13 cellular contexts compared by ENCODE assay signal in the genomic region with DNA sequence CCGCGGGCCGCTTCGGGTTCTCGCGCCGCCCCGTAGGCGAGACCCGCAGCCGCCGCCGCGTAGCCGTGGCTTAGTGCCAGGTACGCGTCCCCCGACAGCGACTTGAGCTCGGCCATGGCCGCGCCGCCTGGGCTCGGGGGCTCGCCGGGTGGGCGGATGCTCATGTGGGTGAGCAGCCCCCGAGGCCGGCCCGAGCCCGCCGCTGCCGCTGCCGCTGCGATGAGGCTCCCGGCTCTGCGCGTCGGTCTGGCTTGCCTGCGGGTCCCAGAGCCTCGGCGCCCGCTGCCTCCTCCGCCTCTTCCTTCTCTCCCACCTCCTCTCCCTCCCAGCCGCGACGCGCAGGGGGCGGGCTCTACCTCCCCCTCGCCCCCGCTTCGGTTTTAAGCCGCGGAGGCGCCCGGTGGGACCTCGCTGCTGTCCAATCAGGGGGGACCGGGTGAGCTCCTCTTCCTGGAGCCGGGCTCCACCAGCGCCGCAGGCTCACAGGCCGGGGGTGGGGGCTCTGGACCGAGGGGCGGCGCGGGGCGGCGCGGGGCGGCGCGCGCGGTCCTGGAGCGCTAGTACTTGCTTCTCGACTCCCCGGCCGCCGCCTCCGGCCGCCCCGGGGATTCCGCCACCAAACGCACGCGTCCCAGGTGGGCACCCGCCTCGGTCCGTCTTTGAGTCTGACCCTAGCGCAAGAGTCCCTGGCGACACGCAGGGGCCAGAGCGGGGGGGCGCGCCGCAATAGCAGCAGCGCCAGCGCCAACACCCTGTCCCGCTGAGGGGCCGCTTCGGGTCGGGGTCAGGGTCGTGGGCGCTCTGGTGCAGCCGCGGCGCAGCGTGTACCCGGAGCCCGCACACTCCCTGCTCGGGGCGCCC. TPM values are rescaled to one million over a fixed set of nuclear protein-coding genes. Genes with fewer than 3 reads are reported as not detected.
DNase-seq lines count a peak whose midpoint lies in the region; ATAC-seq, FAIRE-seq and TF ChIP-seq lines count a peak whose summit lies in the region.
"Had no signal": no experiment of that assay in that cellular context is flagged by ENCODE, and none has a peak within 500 bp of the region (broad histone marks: within the 10 kb centered on the region; RNA-seq: fewer than 3 reads in every experiment).

A gene (minus strand): TSS at position 354 of the 861 bp plus-strand sequence. CDS start 190 bp downstream, at position 164.

- H3K9me3 Mint-ChIP-seq in T-cell (no peaks in the 10 kb centered on the region), progenitor cell of endocrine pancreas (ENCODE audit: low read depth) (no peaks in the 10 kb centered on the region)
- H3K9me3 Mint-ChIP-seq in activated CD4-positive, alpha-beta T cell treated with anti-CD3 and anti-CD28 coated beads, Interleukin-2, amount 10 ng/mL, durations not matched to agents 7 days and 5 days = no peaks in the 10 kb centered on the region

- 23% methylated on average over 47 of the region's 112 CpGs for WGBS in A549 (ENCODE audit: missing lambda C conversion rate)

- H3K4me1 ChIP-seq in A549 = peaks cover 14% of the 10 kb centered on the region; the same call in 2 of the 3 replicates

- H3K27me3 Mint-ChIP-seq in T-cell = peaks cover 31 to 58% of the 10 kb centered on the region in 2 donors
- H3K27me3 Mint-ChIP-seq in progenitor cell of endocrine pancreas = peaks cover 69% of the 10 kb centered on the region
- H3K27me3 Mint-ChIP-seq in activated CD4-positive, alpha-beta T cell treated with anti-CD3 and anti-CD28 coated beads, Interleukin-2, amount 10 ng/mL, durations not matched to agents 7 days and 5 days = peaks cover 66% of the 10 kb centered on the region

- no peak for TF ChIP-seq RAD21 in A549 (conservative IDR thresholded peaks at IDR 0.05 in 1 of 2, IDR thresholded peaks at IDR 0.05 in 1 of 2)

- DNase-seq in A549 (ENCODE audit: low read depth in 1 of 2, low spot score in 1 of 2) (no peak), DMS114 treated with DMSO at 0.1 percent for 48 hours (lab: John Stamatoyannopoulos, UW; ENCODE audit: unreplicated experiment) (peak; percentile 24), T-cell (peak in 1 of 34 experiments; percentile 26), iPS-NIHi7 (ENCODE audit: extremely low spot score) (peak; percentile 80), HUDEP-2 (lab: John Stamatoyannopoulos, UW; ENCODE audit: unreplicated experiment in 76 of 76) (no peak), progenitor cell of endocrine pancreas (ENCODE audit: low spot score, unreplicated experiment) (no peak), GOT3 (lab: John Stamatoyannopoulos, UW) (no peak)
- DNase-seq in activated CD4-positive, alpha-beta T cell treated with anti-CD3 and anti-CD28 coated beads, Interleukin-2, amount 10 ng/mL, durations not matched to agents 7 days and 5 days = no peak
- DNase-seq: activated gamma-delta T cell, NCI-H1048, thyroid gland had no signal

- no peak within 1 kb of the TSS for H3K27ac ChIP-seq in A549
- H3K27ac ChIP-seq: left lung, thyroid gland had no signal

- no peak for FAIRE-seq in A549 (lab: Jason Lieb, UNC)

- CTCF ChIA-PET in A549 (lab: Yijun Ruan, JAX) = interaction anchor here (1.5 kb wide), 2 partner anchors 57 to 107 kb away, joined by 3 to 4 read pairs; no protein-coding TSS in a partner anchor
- CTCF ChIA-PET in T-cell (lab: Charles Lee) = interaction anchor here in 1 of 2 donors (1.2 kb wide), 1 partner anchor 29 kb away, joined by 3 read pairs; no protein-coding TSS in a partner anchor
- CTCF ChIA-PET in activated CD4-positive, alpha-beta T cell treated with anti-CD3 and anti-CD28 coated beads, Interleukin-2, amount 10 ng/mL, durations not matched to agents 7 days and 5 days (lab: Charles Lee) = interaction anchor here (1.0 kb wide), 1 partner anchor 34 kb away, joined by 3 read pairs; no protein-coding TSS in a partner anchor

- POLR2A ChIA-PET in A549 (lab: Yijun Ruan, JAX) (no interaction called here), T-cell (lab: Charles Lee) (no interaction called here)
- POLR2A ChIA-PET in activated CD4-positive, alpha-beta T cell treated with anti-CD3 and anti-CD28 coated beads, Interleukin-2, amount 10 ng/mL, durations not matched to agents 7 days and 5 days (lab: Charles Lee) = no interaction called here

- no peak for TF ChIP-seq EP300 in A549 (IDR thresholded peaks at IDR 0.05)

- TF ChIP-seq CTCF in A549 (IDR thresholded peaks at IDR 0.05) (no peak), progenitor cell of endocrine pancreas (IDR thresholded peaks at IDR 0.05; ENCODE audit: unreplicated experiment) (no peak)

- peak within 1 kb of the TSS; percentile 32; the same call in 2 of the 3 replicates for H3K4me3 ChIP-seq in A549
- H3K4me3 ChIP-seq: left lung, thyroid gland had no signal

- H3K36me3 Mint-ChIP-seq in T-cell (no peaks in the 10 kb centered on the region), progenitor cell of endocrine pancreas (ENCODE audit: insufficient read depth) (no peaks in the 10 kb centered on the region)
- H3K36me3 Mint-ChIP-seq in activated CD4-positive, alpha-beta T cell treated with anti-CD3 and anti-CD28 coated beads, Interleukin-2, amount 10 ng/mL, durations not matched to agents 7 days and 5 days (ENCODE audit: low read depth) = no peaks in the 10 kb centered on the region

- ATAC-seq in A549 (no peak), T-cell (replicated peaks in 1 of 4) (no peak)
- ATAC-seq: left lung had no signal

- peak within 1 kb of the TSS; percentile 9 to 81 (median 34) for H3K4me3 Mint-ChIP-seq in T-cell
- no peak within 1 kb of the TSS for H3K4me3 Mint-ChIP-seq in progenitor cell of endocrine pancreas (ENCODE audit: low read depth)
- no peak within 1 kb of the TSS for H3K4me3 Mint-ChIP-seq in activated CD4-positive, alpha-beta T cell treated with anti-CD3 and anti-CD28 coated beads, Interleukin-2, amount 10 ng/mL, durations not matched to agents 7 days and 5 days

- H3K4me2 ChIP-seq in A549 = peak within 1 kb of the TSS; percentile 74

- H3K27ac Mint-ChIP-seq in T-cell (no peak within 1 kb of the TSS), progenitor cell of endocrine pancreas (no peak within 1 kb of the TSS)
- no peak within 1 kb of the TSS for H3K27ac Mint-ChIP-seq in activated CD4-positive, alpha-beta T cell treated with anti-CD3 and anti-CD28 coated beads, Interleukin-2, amount 10 ng/mL, durations not matched to agents 7 days and 5 days

- TF ChIP-seq POLR2A in A549 (IDR thresholded peaks at IDR 0.05; ENCODE audit: low read length) = no peak

- no peaks in the 10 kb centered on the region for H3K9me3 ChIP-seq in A549
- H3K9me3 ChIP-seq: left lung, thyroid gland had no signal

- H3K4me1 Mint-ChIP-seq in T-cell (peaks cover 21 to 38% (median 29%) of the 10 kb centered on the region in 3 donors), progenitor cell of endocrine pancreas (ENCODE audit: low read depth) (peaks cover 3% of the 10 kb centered on the region)
- H3K4me1 Mint-ChIP-seq in activated CD4-positive, alpha-beta T cell treated with anti-CD3 and anti-CD28 coated beads, Interleukin-2, amount 10 ng/mL, durations not matched to agents 7 days and 5 days = peaks cover 23% of the 10 kb centered on the region

TF ChIP-seq in A549, 52 proteins besides CTCF, POLR2A, EP300 and RAD21 (continues in another document):
- TF ChIP-seq EHF (CRISPR knock-in tag; IDR thresholded peaks at IDR 0.05) (no peak), RFX5 (IDR thresholded peaks at IDR 0.05) (no peak), FOSB (CRISPR knock-in tag; IDR thresholded peaks at IDR 0.05) (no peak), NR3C1 (IDR thresholded peaks at IDR 0.05) (no peak), RARB (CRISPR knock-in tag; IDR thresholded peaks at IDR 0.05) (no peak), MAZ (IDR thresholded peaks at IDR 0.05; ENCODE audit: borderline replicate concordance, low read depth, low read length) (no peak), KDM1A (IDR thresholded peaks at IDR 0.05; ENCODE audit: low read depth) (no peak), PHF8 (IDR thresholded peaks at IDR 0.05; ENCODE audit: borderline replicate concordance, low read depth) (no peak), ZSCAN20 (CRISPR knock-in tag; IDR thresholded peaks at IDR 0.05) (no peak), CBX2 (IDR thresholded peaks at IDR 0.05; ENCODE audit: borderline replicate concordance, low read depth) (no peak), SMC3 (IDR thresholded peaks at IDR 0.05) (no peak), HOXB5 (CRISPR knock-in tag; IDR thresholded peaks at IDR 0.05) (no peak), HOXA7 (CRISPR knock-in tag; IDR thresholded peaks at IDR 0.05) (no peak), POLR2AphosphoS2 (conservative IDR thresholded peaks at IDR 0.05; ENCODE audit: low read length) (no peak), FOXS1 (CRISPR knock-in tag; IDR thresholded peaks at IDR 0.05) (no peak)

RNA-seq across cellular contexts. Expression of the gene that starts here (rescaled TPM):
- polyA plus RNA-seq in A549 (2011; rRNA removed) = not detected in 2 replicates
- polyA plus RNA-seq in A549 (2012; cell fraction: cytosol; rRNA removed) = not detected in 2 replicates
- polyA plus RNA-seq in A549 (2012; cell fraction: nucleus; rRNA removed) = not detected in 2 replicates
- polyA plus RNA-seq in A549 (2017; fragmentation: RNase III; extraction: RNeasy Plus Mini Kit Qiagen cat#74134 plus additional on column Dnase treatment) = not detected in 3 replicates
- polyA minus RNA-seq in A549 (2011; rRNA and poly(A)+ RNA removed) = not detected in 2 replicates
- total RNA-seq in T-cell = not detected
- not detected in 2 replicates for total RNA-seq in progenitor cell of endocrine pancreas
- not detected for total RNA-seq in activated CD4-positive, alpha-beta T cell treated with anti-CD3 and anti-CD28 coated beads, Interleukin-2, amount 10 ng/mL, durations not matched to agents 7 days and 5 days
- total RNA-seq: left lung; T-helper 1 cell treated with Interleukin-12 subunit alpha and Interleukin-12 subunit beta and Interleukin-4 antibody, amounts not matched to agents 30 ng/mL and 1 ng/mL, for 36 hours; thyroid gland had no signal

Comparison
In these comparisons a context has a peak if more than half of its experiments do, and no peak if none do; other contexts are left out.
1. DNase-seq: peak in DMS114 treated with DMSO at 0.1 percent for 48 hours (single experiment) and iPS-NIHi7 (single experiment); none in A549 (0 of 2), HUDEP-2 (0 of 76), progenitor cell of endocrine pancreas (single experiment), GOT3 (single experiment) and activated CD4-positive, alpha-beta T cell treated with anti-CD3 and anti-CD28 coated beads, Interleukin-2, amount 10 ng/mL, durations not matched to agents 7 days and 5 days (single experiment).
2. H3K4me3 Mint-ChIP-seq: peak in T-cell (3 of 3); none in progenitor cell of endocrine pancreas (single experiment) and activated CD4-positive, alpha-beta T cell treated with anti-CD3 and anti-CD28 coated beads, Interleukin-2, amount 10 ng/mL, durations not matched to agents 7 days and 5 days (single experiment).